ENCODE assay signal across 23 cellular contexts in the genomic region with DNA sequence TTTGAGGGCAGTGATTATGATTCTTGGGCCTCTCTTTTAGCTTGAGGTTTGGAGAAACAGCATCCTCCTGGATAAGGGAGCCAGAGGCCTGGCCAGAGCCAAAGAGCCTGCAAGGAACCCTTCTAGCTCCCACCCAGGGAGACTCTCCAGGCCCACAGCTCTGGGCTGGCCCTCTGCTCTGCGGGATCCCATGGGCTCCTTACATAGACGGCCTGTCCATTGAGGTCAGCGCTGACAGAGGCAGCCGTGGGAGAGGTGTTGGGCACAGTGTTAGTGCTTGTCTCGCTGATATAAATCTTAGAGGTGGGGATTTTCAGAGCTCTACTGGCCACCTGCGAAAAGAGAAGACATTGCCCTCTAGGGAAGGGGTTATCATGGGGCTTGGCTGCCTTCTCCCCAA.
DNase-seq lines count a peak whose midpoint lies in the region; ATAC-seq and TF ChIP-seq lines count a peak whose summit lies in the region.
"Had no signal": no experiment of that assay in that cellular context is flagged by ENCODE, and none has a peak within 500 bp of the region (broad histone marks: within the 10 kb centered on the region; RNA-seq: fewer than 3 reads in every experiment).

No MANE protein-coding gene starts in this region.

- no peak overlapping the region for H2AFZ ChIP-seq in mesenchymal stem cell (ENCODE audit: low read depth, low read length)
- H2AFZ ChIP-seq: PC-9 had no signal

- no peaks in the 10 kb centered on the region for H3K27me3 Mint-ChIP-seq in endodermal cell (ENCODE audit: insufficient read depth)

- no peaks in the 10 kb centered on the region for H3K9me3 Mint-ChIP-seq in endodermal cell

- ATAC-seq in heart left ventricle = peak in 3 of 4 donors; percentile 54 to 62 (median 60)
- no peak for ATAC-seq in HG03159 (IDR thresholded peaks at IDR 0.05; ENCODE audit: unreplicated experiment)

- no peak overlapping the region for H3K4ac ChIP-seq in mesenchymal stem cell (ENCODE audit: low read depth in 1 of 2, low read length in 2 of 2)

- no peak overlapping the region for H2BK120ac ChIP-seq in mesenchymal stem cell (ENCODE audit: low read depth, low read length)

- H3K27me3 ChIP-seq in heart left ventricle (peaks cover 0 to 2% (median 0%) of the 10 kb centered on the region in 9 donors), left ventricle myocardium inferior (ENCODE audit: low read depth) (peaks cover 17% of the 10 kb centered on the region), endodermal cell (ENCODE audit: control insufficient read depth, insufficient read depth, low read length, poor library complexity, severe bottlenecking) (no peaks in the 10 kb centered on the region), mesenchymal stem cell (ENCODE audit: control insufficient read depth in 1 of 2, insufficient read depth in 1 of 2, low read length in 2 of 2) (no peaks in the 10 kb centered on the region)
- H3K27me3 ChIP-seq: BLaER1, SJSA1 had no signal

- H3K4me3 ChIP-seq in heart left ventricle (no peak overlapping the region), left ventricle myocardium inferior (no peak overlapping the region), endodermal cell (ENCODE audit: low read length) (no peak overlapping the region), mesenchymal stem cell (ENCODE audit: insufficient read depth in 1 of 2, low read depth in 1 of 2, low read length in 2 of 2) (no peak overlapping the region)
- H3K4me3 ChIP-seq: BLaER1, HAP-1, PC-9, SJSA1 had no signal

- intact Hi-C loops in heart left ventricle (cut with DNase I) = no loop called here
- intact Hi-C loops in left ventricle myocardium inferior (cut with micrococcal nuclease) = no loop called here

- H3K27ac Mint-ChIP-seq in endodermal cell = peak overlapping the region; percentile 60

- H3K18ac ChIP-seq in mesenchymal stem cell (ENCODE audit: low read depth in 1 of 2, low read length in 2 of 2) = no peak overlapping the region

- no peak overlapping the region for H3K27ac ChIP-seq in heart left ventricle
- H3K27ac ChIP-seq in left ventricle myocardium inferior (replicated peaks) = no peak overlapping the region
- H3K27ac ChIP-seq in endodermal cell (ENCODE audit: low read depth, low read length) = no peak overlapping the region
- H3K27ac ChIP-seq in mesenchymal stem cell (ENCODE audit: low read length, poor library complexity, severe bottlenecking) = no peak overlapping the region
- H3K27ac ChIP-seq: BLaER1, HL-60, PC-9, SJSA1 had no signal

- no peaks in the 10 kb centered on the region for H3K79me1 ChIP-seq in mesenchymal stem cell (replicated peaks; ENCODE audit: low read length, poor library complexity, severe bottlenecking)

- no peak overlapping the region for H2BK12ac ChIP-seq in mesenchymal stem cell (ENCODE audit: low read length in 2 of 2)

- DNase-seq in heart left ventricle (peak in 1 of 5 donors; percentile 62), left ventricle myocardium inferior (no peak), endodermal cell (no peak), mesenchymal stem cell (no peak)
- no peak for DNase-seq in stimulated activated CD4-positive, alpha-beta T cell treated with anti-CD3 and anti-CD28 coated beads, Interleukin-4, amount 100 ng/mL, for 24 hours
- no peak for DNase-seq in stimulated activated CD4-positive, alpha-beta T cell treated with anti-CD3 and anti-CD28 coated beads, Interleukin-2, amount 100 ng/mL, for 48 hours
- DNase-seq: CD4-positive, CD25-positive, alpha-beta regulatory T cell; DMS153; DND-41; GOT3; NCI-H1048; NCI-H1417; NCI-H1694; NCI-H2029 treated with DMSO at 0.1 percent for 48 hours; NCI-H2227 treated with DMSO at 0.1 percent for 48 hours; NCI-H526 treated with DMSO at 0.1 percent for 48 hours; PC-9; Right ventricle myocardium superior had no signal

- H3K4me3 Mint-ChIP-seq in endodermal cell = no peak overlapping the region
- H3K4me3 Mint-ChIP-seq: CD4-positive, CD25-positive, alpha-beta regulatory T cell had no signal

- no peak overlapping the region for H4K91ac ChIP-seq in mesenchymal stem cell (ENCODE audit: low read length)

- WGBS in heart left ventricle, 4 donors = 72 to 80% (median 75%) methylated on average over 6 of the region's 6 CpGs
- WGBS in endodermal cell (ENCODE audit: insufficient coverage in 1 of 2, insufficient read length in 1 of 2), 2 experiments = 91 to 97% methylated on average over 4 to 6 of the region's 6 CpGs
- 90% methylated on average over 6 of the region's 6 CpGs for WGBS in mesenchymal stem cell

- peaks cover 0 to 5% (median 0%) of the 10 kb centered on the region in 12 donors for H3K9me3 ChIP-seq in heart left ventricle
- H3K9me3 ChIP-seq in left ventricle myocardium inferior (replicated peaks) = peaks cover 10% of the 10 kb centered on the region
- no peaks in the 10 kb centered on the region for H3K9me3 ChIP-seq in endodermal cell (ENCODE audit: control insufficient read depth, low read length)
- peaks cover 5% of the 10 kb centered on the region for H3K9me3 ChIP-seq in mesenchymal stem cell (ENCODE audit: control insufficient read depth, low read length)
- H3K9me3 ChIP-seq: BLaER1, HAP-1, SJSA1 had no signal

- no peak overlapping the region for H2BK5ac ChIP-seq in mesenchymal stem cell (ENCODE audit: low read depth, low read length, poor library complexity, severe bottlenecking)

- H2BK15ac ChIP-seq in mesenchymal stem cell (ENCODE audit: low read depth, poor library complexity, severe bottlenecking) = no peak overlapping the region

- no peak overlapping the region for H4K8ac ChIP-seq in mesenchymal stem cell (ENCODE audit: low read length)

- H3K9ac ChIP-seq in endodermal cell (ENCODE audit: extremely low read depth, low read length, poor library complexity, severe bottlenecking) (no peak overlapping the region), mesenchymal stem cell (ENCODE audit: low read length) (peak overlapping the region; percentile 23)
- H3K9ac ChIP-seq: BLaER1 had no signal

- no peak overlapping the region for H3K4me2 ChIP-seq in mesenchymal stem cell (ENCODE audit: low read length, poor library complexity, severe bottlenecking)
- H3K4me2 ChIP-seq: BLaER1, PC-9 had no signal

- H3K4me1 ChIP-seq in heart left ventricle (no peaks in the 10 kb centered on the region), left ventricle myocardium inferior (no peaks in the 10 kb centered on the region), endodermal cell (ENCODE audit: control insufficient read depth, insufficient read depth, low read length) (no peaks in the 10 kb centered on the region), mesenchymal stem cell (ENCODE audit: control insufficient read depth, insufficient read depth, low read depth, low read length) (peaks cover 5% of the 10 kb centered on the region)
- H3K4me1 ChIP-seq: BLaER1, HAP-1, SJSA1 had no signal

- no peaks in the 10 kb centered on the region for H3K4me1 Mint-ChIP-seq in endodermal cell
- H3K4me1 Mint-ChIP-seq: CD4-positive, CD25-positive, alpha-beta regulatory T cell had no signal

- no peak for TF ChIP-seq POLR2A in heart left ventricle (IDR thresholded peaks at IDR 0.05)

- no peak overlapping the region for H2AK5ac ChIP-seq in mesenchymal stem cell (ENCODE audit: low read length, severe bottlenecking)

- TF ChIP-seq CTCF in heart left ventricle (IDR thresholded peaks at IDR 0.05) (no peak), left ventricle myocardium inferior (IDR thresholded peaks at IDR 0.05; ENCODE audit: borderline replicate concordance) (no peak), endodermal cell (conservative IDR thresholded peaks at IDR 0.05) (no peak)

- H3K36me3 ChIP-seq in heart left ventricle (no peaks in the 10 kb centered on the region), left ventricle myocardium inferior (no peaks in the 10 kb centered on the region), endodermal cell (ENCODE audit: control insufficient read depth, insufficient read depth, low read length) (no peaks in the 10 kb centered on the region), mesenchymal stem cell (ENCODE audit: control insufficient read depth in 1 of 2, insufficient read depth in 2 of 2, low read depth in 1 of 2, low read length in 2 of 2) (peaks cover 0 to 6% of the 10 kb centered on the region in 2 experiments)
- H3K36me3 ChIP-seq: BLaER1, HAP-1, SJSA1 had no signal

- no peak overlapping the region for H3K23ac ChIP-seq in mesenchymal stem cell (ENCODE audit: low read length in 2 of 2)

- no peaks in the 10 kb centered on the region for H3K36me3 Mint-ChIP-seq in endodermal cell (ENCODE audit: low read depth)
- H3K36me3 Mint-ChIP-seq: CD4-positive, CD25-positive, alpha-beta regulatory T cell had no signal

- H3K14ac ChIP-seq in mesenchymal stem cell (ENCODE audit: low read length in 2 of 2) = no peak overlapping the region
